1 cellular context compared by ENCODE assay signal in the genomic region with DNA sequence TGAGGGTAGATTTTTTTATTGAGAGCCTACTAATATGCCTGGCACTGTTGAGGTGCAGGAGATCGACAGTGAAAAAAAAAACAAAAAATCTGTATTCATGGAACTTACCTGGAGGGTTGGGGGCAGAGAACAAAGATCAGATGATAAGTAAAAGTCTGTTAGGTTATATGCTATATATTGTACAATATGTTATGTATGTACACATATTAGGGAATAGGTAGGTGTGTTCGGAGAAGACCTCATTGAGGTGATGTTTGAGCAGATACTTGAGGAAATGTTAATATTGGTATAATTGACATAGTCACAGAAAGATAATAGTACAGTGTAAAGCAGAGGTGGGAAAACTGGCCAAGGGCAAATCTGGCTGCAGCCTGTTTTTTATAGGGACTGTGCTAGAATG.
TF ChIP-seq lines count a peak whose summit lies in the region.

No MANE protein-coding gene starts in this region.

TF ChIP-seq in HepG2, 621 proteins besides CTCF, POLR2A, EP300 and RAD21:
- TF ChIP-seq ZFP36L1 (CRISPR knock-in tag; IDR thresholded peaks at IDR 0.05) (no peak), POLR2AphosphoS5 (IDR thresholded peaks at IDR 0.05; ENCODE audit: low read depth, low read length) (no peak), ZNF781 (CRISPR knock-in tag; IDR thresholded peaks at IDR 0.05; ENCODE audit: borderline replicate concordance, not compliant biosample characterization) (no peak), LCORL (IDR thresholded peaks at IDR 0.05) (no peak), LCORL (CRISPR knock-in tag; IDR thresholded peaks at IDR 0.05) (no peak), RFX1 (IDR thresholded peaks at IDR 0.05) (no peak), DMAP1 (CRISPR knock-in tag; IDR thresholded peaks at IDR 0.05) (no peak), HOXA9 (CRISPR knock-in tag; IDR thresholded peaks at IDR 0.05; ENCODE audit: borderline replicate concordance) (no peak)
